10 cellular contexts compared by ENCODE assay signal in genomic region chr12:22658214-22658613, GRCh38.
A peak's percentile ranks its signal among the peaks of the same experiment; 100 is the strongest.
DNase-seq lines count a peak whose midpoint lies in the region; ATAC-seq and TF ChIP-seq lines count a peak whose summit lies in the region.
"Had no signal": no experiment of that assay in that cellular context is flagged by ENCODE, and none has a peak within 500 bp of the region (broad histone marks: within the 10 kb centered on the region; RNA-seq: fewer than 3 reads in every experiment).

No MANE protein-coding gene starts in this region.

- H3K27ac ChIP-seq in brain microvascular endothelial cell: peak overlapping the region; percentile 23
- H3K27ac ChIP-seq: adrenal gland, heart right ventricle had no signal

- no peaks in the 10 kb centered on the region for H3K27me3 ChIP-seq in brain microvascular endothelial cell (replicated peaks)
- H3K27me3 ChIP-seq: adrenal gland, heart right ventricle had no signal

- POLR2A ChIA-PET in HEK293T (lab: Yijun Ruan, JAX): no interaction called here

- H3K4me3 ChIP-seq in brain microvascular endothelial cell (ENCODE audit: low read depth, low read length) (no peak overlapping the region), skeletal muscle cell (ENCODE audit: low read depth, low read length) (no peak overlapping the region)
- H3K4me3 ChIP-seq: adrenal gland, heart right ventricle had no signal

- no peak for TF ChIP-seq CTCF in brain microvascular endothelial cell (IDR thresholded peaks at IDR 0.05; ENCODE audit: low read depth, low read length, missing control alignments)

- CTCF ChIA-PET in HEK293T (lab: Yijun Ruan, JAX): no interaction called here

- H3K36me3 ChIP-seq in brain microvascular endothelial cell (replicated peaks): no peaks in the 10 kb centered on the region
- H3K36me3 ChIP-seq: adrenal gland had no signal

- in situ Hi-C loops in brain microvascular endothelial cell (cut with HindIII; ENCODE audit: low pct_ligation_motif_present, low sequenced_read_pairs): no loop called here

- DNase-seq in ELR (ENCODE audit: low read depth): peak; percentile 93
- DNase-seq in HPDE6-E6E7 (ENCODE audit: extremely low spot score): peak; percentile 50
- peak; percentile 75 for DNase-seq in brain microvascular endothelial cell
- DNase-seq in skeletal muscle cell (ENCODE audit: low read depth): peak; percentile 74
- DNase-seq in HEK293T (ENCODE audit: extremely low spot score): no peak
- DNase-seq: adrenal gland, heart right ventricle, NCI-H524 had no signal

- ATAC-seq in HG02970 (IDR thresholded peaks at IDR 0.05; ENCODE audit: low FRiP score, unreplicated experiment) (no peak), GM21619 (IDR thresholded peaks at IDR 0.05; ENCODE audit: unreplicated experiment) (no peak)
- ATAC-seq: heart right ventricle had no signal

TF ChIP-seq in HEK293T, 16 proteins besides CTCF, POLR2A, EP300 and RAD21:
- TF ChIP-seq FOXA1 (IDR thresholded peaks at IDR 0.05): no peak
- TF ChIP-seq BHLHE40 (IDR thresholded peaks at IDR 0.05; ENCODE audit: borderline replicate concordance): no peak
- TF ChIP-seq ARNT (IDR thresholded peaks at IDR 0.05): no peak
- TF ChIP-seq SUZ12 (IDR thresholded peaks at IDR 0.05): no peak
- no peak for TF ChIP-seq CTBP1 (IDR thresholded peaks at IDR 0.05; ENCODE audit: borderline replicate concordance)
- no peak for TF ChIP-seq ELF4 (IDR thresholded peaks at IDR 0.05)
- TF ChIP-seq TARDBP (IDR thresholded peaks at IDR 0.05): no peak
- no peak for TF ChIP-seq FOXK2 (IDR thresholded peaks at IDR 0.05)
- TF ChIP-seq HDGF (IDR thresholded peaks at IDR 0.05; ENCODE audit: borderline replicate concordance): no peak
